In the genomic region with DNA sequence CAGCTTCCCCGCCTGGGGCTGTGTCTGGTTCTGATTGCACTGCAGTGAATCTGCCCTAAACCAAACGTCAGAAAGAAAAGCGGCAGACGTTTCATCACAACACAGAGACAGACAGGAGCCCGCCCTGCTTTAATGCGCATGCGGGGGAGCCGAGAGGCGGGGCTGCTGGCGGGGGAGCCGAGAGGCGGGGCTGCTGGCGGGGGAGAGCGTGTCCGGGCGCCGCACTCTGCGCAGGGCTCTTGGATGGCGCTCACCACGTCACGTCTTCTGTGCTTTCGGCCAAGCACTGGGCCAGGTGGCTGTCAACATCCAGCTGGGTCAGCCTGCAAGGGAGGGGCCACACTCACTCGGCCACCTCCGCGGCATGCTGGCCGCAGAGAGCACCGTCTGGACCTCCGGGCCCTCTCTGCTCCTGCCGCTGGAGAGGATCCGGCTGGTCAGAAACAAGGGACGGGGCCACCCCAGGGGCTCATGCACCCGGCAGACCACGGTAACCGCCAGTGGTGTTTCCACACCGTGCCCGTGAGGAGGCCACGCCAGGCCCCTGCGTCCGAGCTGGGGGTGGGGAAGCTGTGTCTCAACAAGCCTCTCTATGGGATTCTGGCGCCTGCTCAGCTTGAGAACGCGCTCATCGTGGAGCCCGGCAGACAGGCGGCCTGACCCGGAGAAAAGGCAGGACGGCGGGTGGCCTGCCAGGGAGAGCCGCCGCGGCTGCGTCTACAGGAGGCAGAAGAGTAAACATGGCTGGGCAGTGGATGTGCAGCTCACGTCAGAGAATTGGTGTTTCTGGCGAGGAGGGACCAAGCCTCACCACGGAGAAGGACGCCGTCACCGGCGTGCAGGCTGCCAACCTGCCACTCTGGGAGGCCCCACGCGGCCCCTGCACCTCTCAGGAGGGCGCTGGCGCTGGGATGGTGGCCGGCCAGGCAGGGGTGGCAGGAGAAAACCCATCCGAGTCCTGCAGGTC, we compare ENCODE assay signal across 8 cellular contexts. TPM values are rescaled to one million over a fixed set of nuclear protein-coding genes. Genes with fewer than 3 reads are reported as not detected.
A peak's percentile ranks its signal among the peaks of the same experiment; 100 is the strongest.
DNase-seq lines count a peak whose midpoint lies in the region; ATAC-seq and FAIRE-seq lines count a peak whose summit lies in the region.

No MANE protein-coding gene starts in this region.

- no peak overlapping the region for H3K4ac ChIP-seq in neuronal stem cell (ENCODE audit: low read length)

- peak overlapping the region; percentile 67 for H3K4me2 ChIP-seq in neuronal stem cell (ENCODE audit: insufficient read depth, low read length, poor library complexity, severe bottlenecking)

- H3K27me3 ChIP-seq in MG63 = no peaks in the 10 kb centered on the region
- H3K27me3 ChIP-seq in SJSA1 (replicated peaks) = no peaks in the 10 kb centered on the region
- H3K27me3 ChIP-seq in neuronal stem cell (ENCODE audit: control insufficient read depth in 3 of 3, insufficient read depth in 3 of 3, low read depth in 1 of 3, low read length in 3 of 3) = no peaks in the 10 kb centered on the region
- no peaks in the 10 kb centered on the region for H3K27me3 ChIP-seq in stomach smooth muscle (ENCODE audit: control insufficient read depth in 1 of 2, insufficient read depth in 2 of 2, low read length in 2 of 2)

- H3K27ac Mint-ChIP-seq in activated naive CD4-positive, alpha-beta T cell treated with anti-CD3 and anti-CD28 coated beads for 36 hours = peak overlapping the region; percentile 91

- H3K36me3 ChIP-seq in MG63 = peaks cover 5% of the 10 kb centered on the region
- peaks cover 31% of the 10 kb centered on the region for H3K36me3 ChIP-seq in SJSA1
- peaks cover 13 to 30% of the 10 kb centered on the region in 2 donors for H3K36me3 ChIP-seq in neuronal stem cell (replicated peaks in 1 of 2; ENCODE audit: control insufficient read depth in 2 of 2, insufficient read depth in 2 of 2, low read length in 2 of 2)
- no peaks in the 10 kb centered on the region for H3K36me3 ChIP-seq in stomach smooth muscle (ENCODE audit: control insufficient read depth in 2 of 2, insufficient read depth in 2 of 2, low read length in 2 of 2)

- H3K4me3 ChIP-seq in MG63 = peak overlapping the region; percentile 44
- peak overlapping the region; percentile 32 for H3K4me3 ChIP-seq in SJSA1
- H3K4me3 ChIP-seq in neuronal stem cell (ENCODE audit: low read length in 2 of 2) = peak overlapping the region; percentile 35 to 68
- peak overlapping the region; percentile 73 to 84 for H3K4me3 ChIP-seq in stomach smooth muscle (ENCODE audit: low read length in 2 of 2)

- H3K36me3 Mint-ChIP-seq in activated naive CD4-positive, alpha-beta T cell treated with anti-CD3 and anti-CD28 coated beads for 36 hours (ENCODE audit: low read depth) = peaks cover 6% of the 10 kb centered on the region

- peak; percentile 53 to 67 for DNase-seq in AML-193 (lab: John Stamatoyannopoulos, UW)
- peak; percentile 89 for DNase-seq in MG63
- DNase-seq in SJSA1 (ENCODE audit: low read depth in 1 of 2, low spot score in 2 of 2) = peak; percentile 69 to 90
- peak; percentile 95 for DNase-seq in activated naive CD4-positive, alpha-beta T cell treated with anti-CD3 and anti-CD28 coated beads for 36 hours
- DNase-seq in frontal cortex (ENCODE audit: low spot score in 2 of 2) = peak; percentile 91 to 94
- DNase-seq in neuronal stem cell (ENCODE audit: low spot score) = peak; percentile 86

- H3K14ac ChIP-seq in neuronal stem cell (ENCODE audit: low read length) = peak overlapping the region; percentile 75

- FAIRE-seq in frontal cortex (lab: Jason Lieb, UNC) = no peak

- peak; percentile 55 for ATAC-seq in GM19468 (IDR thresholded peaks at IDR 0.05; ENCODE audit: extremely low read depth, unreplicated experiment)

- H4K8ac ChIP-seq in neuronal stem cell (ENCODE audit: low read depth, low read length) = no peak overlapping the region

- intact Hi-C loops in activated naive CD4-positive, alpha-beta T cell treated with anti-CD3 and anti-CD28 coated beads for 36 hours (cut with micrococcal nuclease) = loop anchor here (1.0 kb wide), 1 partner anchor 56 kb away; no protein-coding TSS in a partner anchor

- no peaks in the 10 kb centered on the region for H3K27me3 Mint-ChIP-seq in activated naive CD4-positive, alpha-beta T cell treated with anti-CD3 and anti-CD28 coated beads for 36 hours (ENCODE audit: low read depth)

- H3K9me3 Mint-ChIP-seq in activated naive CD4-positive, alpha-beta T cell treated with anti-CD3 and anti-CD28 coated beads for 36 hours = no peaks in the 10 kb centered on the region

- no peak overlapping the region for H2BK120ac ChIP-seq in neuronal stem cell (ENCODE audit: low read depth, low read length)

- H2AFZ ChIP-seq in neuronal stem cell (ENCODE audit: low read length) = peak overlapping the region; percentile 66

- H3K79me1 ChIP-seq in neuronal stem cell (ENCODE audit: low read depth, low read length) = peaks cover 11% of the 10 kb centered on the region

- H3K4me1 Mint-ChIP-seq in activated naive CD4-positive, alpha-beta T cell treated with anti-CD3 and anti-CD28 coated beads for 36 hours (ENCODE audit: low read depth) = peaks cover 25% of the 10 kb centered on the region

- no peak overlapping the region for H3K27ac ChIP-seq in SJSA1
- peak overlapping the region; percentile 92 for H3K27ac ChIP-seq in neuronal stem cell (replicated peaks; ENCODE audit: low read length)
- peak overlapping the region; percentile 99 for H3K27ac ChIP-seq in stomach smooth muscle (ENCODE audit: low read length)

- H2BK12ac ChIP-seq in neuronal stem cell (ENCODE audit: low read length) = peak overlapping the region; percentile 89

- peak overlapping the region; percentile 59 for H2BK15ac ChIP-seq in neuronal stem cell (ENCODE audit: low read length)

- H3K9ac ChIP-seq in neuronal stem cell (ENCODE audit: low read depth, low read length, poor library complexity) (peak overlapping the region; percentile 72), stomach smooth muscle (ENCODE audit: low read length in 2 of 2) (peak overlapping the region; percentile 84 to 91)

- no peaks in the 10 kb centered on the region for H3K9me3 ChIP-seq in MG63
- H3K9me3 ChIP-seq in SJSA1 (replicated peaks) = no peaks in the 10 kb centered on the region
- no peaks in the 10 kb centered on the region for H3K9me3 ChIP-seq in neuronal stem cell (replicated peaks in 1 of 2; ENCODE audit: control insufficient read depth in 2 of 2, insufficient read depth in 1 of 2, low read depth in 1 of 2, low read length in 2 of 2)
- no peaks in the 10 kb centered on the region for H3K9me3 ChIP-seq in stomach smooth muscle (ENCODE audit: control insufficient read depth in 2 of 2, low read length in 2 of 2)

- peak overlapping the region; percentile 83 for H2BK5ac ChIP-seq in neuronal stem cell (ENCODE audit: low read length)

- peak overlapping the region; percentile 75 for H4K91ac ChIP-seq in neuronal stem cell (ENCODE audit: low read depth, low read length, poor library complexity)

- no CpG with 5 or more reads among the region's 65 CpGs for WGBS in neuronal stem cell (ENCODE audit: extremely low coverage in 2 of 2, insufficient read length in 2 of 2, insufficient replicate concordance in 1 of 2), 2 donors

- H3K4me3 Mint-ChIP-seq in activated naive CD4-positive, alpha-beta T cell treated with anti-CD3 and anti-CD28 coated beads for 36 hours = peak overlapping the region; percentile 74

- CTCF ChIA-PET in activated naive CD4-positive, alpha-beta T cell treated with anti-CD3 and anti-CD28 coated beads for 36 hours (lab: Charles Lee) = interaction anchor here (0.6 to 2.2 kb wide), 6 partner anchors 12 to 245 kb away, joined by 3 to 11 read pairs (median 3); no protein-coding TSS in a partner anchor

- H3K18ac ChIP-seq in neuronal stem cell (ENCODE audit: low read length) = peak overlapping the region; percentile 94

- H2AK5ac ChIP-seq in neuronal stem cell (ENCODE audit: low read depth, low read length) = peak overlapping the region; percentile 95

- H3K4me1 ChIP-seq in SJSA1 (replicated peaks) = peaks cover 23% of the 10 kb centered on the region
- peaks cover 15 to 18% of the 10 kb centered on the region in 2 donors for H3K4me1 ChIP-seq in neuronal stem cell (ENCODE audit: control insufficient read depth in 2 of 2, insufficient read depth in 1 of 2, low read depth in 1 of 2, low read length in 2 of 2)
- peaks cover 47% of the 10 kb centered on the region for H3K4me1 ChIP-seq in stomach smooth muscle (ENCODE audit: control insufficient read depth, insufficient read depth, low read length)

- peak overlapping the region; percentile 94 for H3K23ac ChIP-seq in neuronal stem cell (ENCODE audit: low read depth, low read length, poor library complexity)

RNA-seq across cellular contexts. Expression of gene FAAP20, which starts 4.8 kb away (rescaled TPM):
- total RNA-seq in MG63 (2014; rRNA removed; shearing (Covaris generic); ENCODE audit: low replicate concordance) = 30.4 and 75.0 TPM in 2 replicates
- 39.2 and 48.6 TPM in 2 replicates for total RNA-seq in SJSA1 (2014; rRNA removed; shearing (Covaris generic))
- 10 to 100 TPM; 48.2 to 54.4 TPM for total RNA-seq in activated naive CD4-positive, alpha-beta T cell treated with anti-CD3 and anti-CD28 coated beads for 36 hours
- total RNA-seq in frontal cortex = 19.2 TPM
- polyA plus RNA-seq in neuronal stem cell (2013, experiment 1 of 2) = 108 TPM
- polyA plus RNA-seq in neuronal stem cell (2013, experiment 2 of 2) = 108 TPM

RNA-seq across cellular contexts. Expression of gene SKI, which starts 38.4 kb away (rescaled TPM):
- 7.7 and 9.2 TPM in 2 replicates for total RNA-seq in MG63 (2014; rRNA removed; shearing (Covaris generic); ENCODE audit: low replicate concordance)
- 9.6 and 24.3 TPM in 2 replicates for total RNA-seq in SJSA1 (2014; rRNA removed; shearing (Covaris generic))
- total RNA-seq in activated naive CD4-positive, alpha-beta T cell treated with anti-CD3 and anti-CD28 coated beads for 36 hours = 10 to 100 TPM; 25.5 to 26.3 TPM
- 15.5 TPM for total RNA-seq in frontal cortex
- polyA plus RNA-seq in neuronal stem cell (2013, experiment 1 of 2) = 37.5 TPM
- polyA plus RNA-seq in neuronal stem cell (2013, experiment 2 of 2) = 41.3 TPM
